Comparison of ENCODE assay signal across 12 cellular contexts in genomic region chr4:73917081-73917501, GRCh38. TPM values are rescaled to one million over a fixed set of nuclear protein-coding genes. Genes with fewer than 3 reads are reported as not detected.
DNase-seq lines count a peak whose midpoint lies in the region; ATAC-seq and TF ChIP-seq lines count a peak whose summit lies in the region.
"Had no signal": no experiment of that assay in that cellular context is flagged by ENCODE, and none has a peak within 500 bp of the region (broad histone marks: within the 10 kb centered on the region; RNA-seq: fewer than 3 reads in every experiment).

No MANE protein-coding gene starts in this region.

- peak; percentile 89 for DNase-seq in Caki2 (ENCODE audit: low read depth)
- DNase-seq in NCI-H226, result peak; percentile 89
- peak; percentile 63 for DNase-seq in epithelial cell of prostate (ENCODE audit: low read depth, low spot score)
- no peak for DNase-seq in osteocyte (ENCODE audit: extremely low spot score, unreplicated experiment)
- no peak for DNase-seq in HT-29 (ENCODE audit: low spot score)
- no peak for DNase-seq in activated T-cell treated with anti-CD3 and anti-CD28 coated beads, Interleukin-2, amount 50 U/mL, for 24 hours
- DNase-seq: effector CD4-positive, alpha-beta T cell; NCI-H2227 treated with DMSO at 0.1 percent for 48 hours had no signal

- no peaks in the 10 kb centered on the region for H3K36me3 Mint-ChIP-seq in osteocyte (ENCODE audit: unreplicated experiment)
- no peaks in the 10 kb centered on the region for H3K36me3 Mint-ChIP-seq in activated T-cell treated with anti-CD3 and anti-CD28 coated beads, Interleukin-2, amount 50 U/mL, for 24 hours (ENCODE audit: low read depth)
- H3K36me3 Mint-ChIP-seq: stimulated activated effector memory CD8-positive, alpha-beta T cell treated with anti-CD3 and anti-CD28 coated beads, Interleukin-12 subunit alpha, Interleukin-12 subunit beta, amount 100 ng/mL, for 72 hours had no signal

- ATAC-seq in HG02884 (IDR thresholded peaks at IDR 0.05; ENCODE audit: unreplicated experiment) (no peak), HG02970 (IDR thresholded peaks at IDR 0.05; ENCODE audit: low FRiP score, unreplicated experiment) (no peak)
- ATAC-seq: stimulated activated effector memory CD8-positive, alpha-beta T cell treated with anti-CD3 and anti-CD28 coated beads, Interleukin-12 subunit alpha, Interleukin-12 subunit beta, amount 100 ng/mL, for 72 hours had no signal

- H3K4me1 Mint-ChIP-seq in osteocyte (ENCODE audit: unreplicated experiment), result peaks cover 57% of the 10 kb centered on the region
- H3K4me1 Mint-ChIP-seq in activated T-cell treated with anti-CD3 and anti-CD28 coated beads, Interleukin-2, amount 50 U/mL, for 24 hours (ENCODE audit: low read depth), result no peaks in the 10 kb centered on the region
- H3K4me1 Mint-ChIP-seq: stimulated activated effector memory CD8-positive, alpha-beta T cell treated with anti-CD3 and anti-CD28 coated beads, Interleukin-12 subunit alpha, Interleukin-12 subunit beta, amount 100 ng/mL, for 72 hours had no signal

- H3K27me3 Mint-ChIP-seq in osteocyte (ENCODE audit: unreplicated experiment), result no peaks in the 10 kb centered on the region
- H3K27me3 Mint-ChIP-seq in activated T-cell treated with anti-CD3 and anti-CD28 coated beads, Interleukin-2, amount 50 U/mL, for 24 hours, result no peaks in the 10 kb centered on the region

- peak overlapping the region; percentile 51 for H3K27ac ChIP-seq in epithelial cell of prostate
- H3K27ac ChIP-seq: skin epidermis had no signal

- no peak for TF ChIP-seq CTCF in osteocyte (IDR thresholded peaks at IDR 0.05)

- no peak overlapping the region for H3K4me3 Mint-ChIP-seq in osteocyte (ENCODE audit: unreplicated experiment)
- H3K4me3 Mint-ChIP-seq in activated T-cell treated with anti-CD3 and anti-CD28 coated beads, Interleukin-2, amount 50 U/mL, for 24 hours, result no peak overlapping the region
- H3K4me3 Mint-ChIP-seq: stimulated activated effector memory CD8-positive, alpha-beta T cell treated with anti-CD3 and anti-CD28 coated beads, Interleukin-12 subunit alpha, Interleukin-12 subunit beta, amount 100 ng/mL, for 72 hours had no signal

- H3K9me3 Mint-ChIP-seq in osteocyte (ENCODE audit: unreplicated experiment), result peaks cover 11% of the 10 kb centered on the region
- H3K9me3 Mint-ChIP-seq in activated T-cell treated with anti-CD3 and anti-CD28 coated beads, Interleukin-2, amount 50 U/mL, for 24 hours, result no peaks in the 10 kb centered on the region

- in situ Hi-C loops in Caki2 (cut with HindIII; ENCODE audit: low pct_unique_long_range_greater_than_20kb, low sequenced_read_pairs), result no loop called here

- peak overlapping the region; percentile 85 for H3K27ac Mint-ChIP-seq in osteocyte (ENCODE audit: unreplicated experiment)
- H3K27ac Mint-ChIP-seq in activated T-cell treated with anti-CD3 and anti-CD28 coated beads, Interleukin-2, amount 50 U/mL, for 24 hours, result no peak overlapping the region
- H3K27ac Mint-ChIP-seq: stimulated activated effector memory CD8-positive, alpha-beta T cell treated with anti-CD3 and anti-CD28 coated beads, Interleukin-12 subunit alpha, Interleukin-12 subunit beta, amount 100 ng/mL, for 72 hours had no signal

RNA-seq across cellular contexts. Expression of gene CXCL1, which starts 47.9 kb away (rescaled TPM):
- total RNA-seq in Caki2 (2014; rRNA removed; shearing (Covaris generic); ENCODE audit: low replicate concordance), result 2.7 TPM in 1 of 2 replicates, not detected in the other
- total RNA-seq in osteocyte, result 118 and 132 TPM in 2 replicates
- total RNA-seq in HT-29 (2014; rRNA removed; shearing (Covaris generic)), result 3.6 and 5.2 TPM in 2 replicates

Comparison
In these comparisons a context has a peak if more than half of its experiments do, and no peak if none do; other contexts are left out.
1. DNase-seq: peak in Caki2 (single experiment), NCI-H226 (single experiment) and epithelial cell of prostate (single experiment); none in osteocyte (single experiment), HT-29 (single experiment) and activated T-cell treated with anti-CD3 and anti-CD28 coated beads, Interleukin-2, amount 50 U/mL, for 24 hours (single experiment).
2. RNA of gene CXCL1, which starts 47.9 kb away (total RNA-seq): 118 to 132 TPM in osteocyte; 3.6 to 5.2 TPM in HT-29 and 2.7 TPM in Caki2; every median in the first group is over 10 times any median in the second.